ENCODE assay signal across 11 cellular contexts in the genomic region with DNA sequence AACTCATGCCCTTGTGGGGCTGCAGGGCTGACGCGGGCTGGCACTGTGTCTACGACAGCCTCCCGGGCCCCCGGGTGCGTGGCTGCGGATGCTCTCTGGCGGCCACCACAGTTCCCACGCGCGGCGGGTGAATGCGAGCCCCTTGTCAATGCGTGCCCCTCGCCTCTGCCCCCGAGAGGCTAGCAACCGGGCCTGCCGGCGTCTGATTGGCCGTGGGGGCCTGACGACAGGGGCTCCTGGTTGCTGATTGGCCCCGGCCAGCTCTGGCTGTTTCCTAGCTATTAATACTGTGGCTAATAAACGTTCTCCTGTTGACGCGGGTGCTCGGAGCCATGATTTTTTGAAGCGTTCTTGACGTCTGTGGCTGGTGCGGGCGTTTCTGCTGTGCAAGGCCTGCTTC. TPM values are rescaled to one million over a fixed set of nuclear protein-coding genes. Genes with fewer than 3 reads are reported as not detected.
DNase-seq lines count a peak whose midpoint lies in the region; ATAC-seq, FAIRE-seq and TF ChIP-seq lines count a peak whose summit lies in the region.
"Had no signal": no experiment of that assay in that cellular context is flagged by ENCODE, and none has a peak within 500 bp of the region (broad histone marks: within the 10 kb centered on the region; RNA-seq: fewer than 3 reads in every experiment).

No MANE protein-coding gene starts in this region.

- H3K79me2 ChIP-seq in GM12878 (ENCODE audit: control insufficient read depth, insufficient read depth, low read length) = no peaks in the 10 kb centered on the region

- TF ChIP-seq RAD21 in GM12878 (IDR thresholded peaks at IDR 0.05; ENCODE audit: insufficient read depth, low read depth, low read length) = no peak

- peak; percentile 42; the same call in 2 of the 3 replicates for ATAC-seq in GM12878
- no peak for ATAC-seq in GM21723 (IDR thresholded peaks at IDR 0.05; ENCODE audit: unreplicated experiment)

- in situ Hi-C loops in GM12878 (cut with MboI) (no loop called here), KBM-7 (cut with MboI; ENCODE audit: low pct_unique_long_range_greater_than_20kb, low sequenced_read_pairs) (no loop called here)

- no peak overlapping the region for H3K9ac ChIP-seq in GM12878 (ENCODE audit: control insufficient read depth, insufficient read depth, low read length)

- intact Hi-C loops in GM12878 (cut with micrococcal nuclease; ENCODE audit: unreplicated experiment) (no loop called here), posterior cingulate gyrus (cut with DNase I) (loop anchor here (10.0 kb wide), 2 partner anchors 159 to 801 kb away; no protein-coding TSS in a partner anchor)

- no peak for TF ChIP-seq POLR2A in GM12878 (IDR thresholded peaks at IDR 0.05; ENCODE audit: low read depth, low read length)

- 36% methylated on average over 30 of the region's 30 CpGs for WGBS in GM12878 (ENCODE audit: insufficient coverage, insufficient replicate concordance, low lambda C conversion rate, missing lambda C conversion rate)

- H3K36me3 ChIP-seq in GM12878 (ENCODE audit: control insufficient read depth in 2 of 2, insufficient read depth in 2 of 2, low read length in 1 of 2) (no peaks in the 10 kb centered on the region), right atrium auricular region (no peaks in the 10 kb centered on the region)

- POLR2A ChIA-PET in GM12878 (lab: Charles Lee) = no interaction called here

- RAD21 ChIA-PET in GM12878 (lab: Charles Lee; ENCODE audit: unreplicated experiment) = no interaction called here

- no peaks in the 10 kb centered on the region for H4K20me1 ChIP-seq in GM12878 (ENCODE audit: control insufficient read depth, insufficient read depth)

- H3K4me3 ChIP-seq in GM12878 = no peak overlapping the region
- no peak overlapping the region for H3K4me3 ChIP-seq in right atrium auricular region

- H2AFZ ChIP-seq in GM12878 (ENCODE audit: control insufficient read depth, low read depth, low read length) = no peak overlapping the region

- H3K4me2 ChIP-seq in GM12878 (ENCODE audit: control insufficient read depth, insufficient read depth) = no peak overlapping the region

- H3K27ac ChIP-seq in GM12878 (ENCODE audit: control insufficient read depth, insufficient read depth) = no peak overlapping the region
- no peak overlapping the region for H3K27ac ChIP-seq in right atrium auricular region

- H3K9me3 ChIP-seq in GM12878 (replicated peaks; ENCODE audit: control insufficient read depth, insufficient read depth, low read length) = no peaks in the 10 kb centered on the region; the same call in 2 of the 3 replicates
- H3K9me3 ChIP-seq in right atrium auricular region = peaks cover 0 to 8% of the 10 kb centered on the region in 2 donors

- CTCF ChIA-PET in GM12878 (lab: Yijun Ruan, JAX) = interaction anchor here (0.6 kb wide), 1 partner anchor 301 kb away, joined by 3 read pairs; no protein-coding TSS in a partner anchor

- H3K27me3 ChIP-seq in GM12878 (replicated peaks in 1 of 2; ENCODE audit: control insufficient read depth in 2 of 2, insufficient read depth in 2 of 2, low read length in 1 of 2) = no peaks in the 10 kb centered on the region; a peak in 1 of 4 replicates
- H3K27me3 ChIP-seq in right atrium auricular region = no peaks in the 10 kb centered on the region

- DNase-seq in GM03348 (ENCODE audit: low spot score) = peak; percentile 91
- no peak for DNase-seq in GM12878 (ENCODE audit: low read depth, low spot score)
- DNase-seq in right atrium auricular region (ENCODE audit: low spot score) = peak; percentile 76
- peak; percentile 49 to 96 (median 66) for DNase-seq in posterior cingulate gyrus
- DNase-seq in LoVo (ENCODE audit: low spot score) = no peak
- no peak for DNase-seq in NCI-H1417 (lab: John Stamatoyannopoulos, UW)
- no peak for DNase-seq in KBM-7
- DNase-seq: activated T-cell treated with anti-CD3 and anti-CD28 coated beads, Interleukin-2, amount 50 U/mL, for 4 hours; CD4-positive, alpha-beta memory T cell; MM.1S had no signal

- TF ChIP-seq CTCF in GM12878 (IDR thresholded peaks at IDR 0.05 in 2 of 3, conservative IDR thresholded peaks at IDR 0.05 in 1 of 3; ENCODE audit: control insufficient read depth in 2 of 3, extremely low read depth in 1 of 3, insufficient read depth in 1 of 3, low read depth in 3 of 3, low read length in 3 of 3) = no peak
- TF ChIP-seq CTCF in right atrium auricular region (IDR thresholded peaks at IDR 0.05) = no peak

- FAIRE-seq in GM12878 (lab: Jason Lieb, UNC) = no peak

- no peak for TF ChIP-seq EP300 in GM12878 (IDR thresholded peaks at IDR 0.05; ENCODE audit: borderline replicate concordance in 1 of 2, control insufficient read depth in 1 of 2, low read depth in 2 of 2, low read length in 2 of 2)

- no TSS peak for BruUV-seq in GM12878 (replicated peaks; lab: Mats Ljungman, UMichigan)

- H3K4me1 ChIP-seq in GM12878 (ENCODE audit: control insufficient read depth, insufficient read depth, low read length) (no peaks in the 10 kb centered on the region), right atrium auricular region (no peaks in the 10 kb centered on the region)

- SMC1A ChIA-PET in GM12878 (lab: Charles Lee; ENCODE audit: uncharacterized antibody, unreplicated experiment) = no interaction called here

TF ChIP-seq in GM12878, 131 proteins besides CTCF, POLR2A, EP300 and RAD21:
- TF ChIP-seq RFX5 (IDR thresholded peaks at IDR 0.05; ENCODE audit: low read depth, low read length) = peak; percentile 36; the same call in 1 of the 2 replicates
- TF ChIP-seq EZH2 (IDR thresholded peaks at IDR 0.05; ENCODE audit: borderline replicate concordance, control insufficient read depth, low read depth, low read length) = no peak
- no peak for TF ChIP-seq PML (IDR thresholded peaks at IDR 0.05; ENCODE audit: low read length)
- no peak for TF ChIP-seq CBX5 (IDR thresholded peaks at IDR 0.05; ENCODE audit: low read depth)

RNA-seq across cellular contexts. Expression of a gene that starts 1.8 kb away (rescaled TPM):
- total RNA-seq in GM12878 (2013; cell fraction: nucleolus; rRNA removed) = not detected in 2 replicates
- total RNA-seq in GM12878 (2014; rRNA removed) = not detected in 2 replicates
- total RNA-seq in GM12878 (2014; rRNA removed; fragmentation: Illumina TruSeq; extraction: Trizol) = not detected in 2 replicates
- total RNA-seq in GM12878 (2021) = 0.66 and 0.95 TPM in 2 replicates
- polyA plus RNA-seq in GM12878 (2011; ENCODE audit: low read depth) = not detected
- polyA plus RNA-seq in GM12878 (2011; rRNA removed) = 2.0 and 2.9 TPM in 2 replicates
- polyA plus RNA-seq in GM12878 (2011; cell fraction: cytosol; rRNA removed) = 2.7 and 2.9 TPM in 2 replicates
- 19.0 and 28.5 TPM in 2 replicates for polyA plus RNA-seq in GM12878 (2011; cell fraction: nucleus; rRNA removed)
- polyA plus RNA-seq in GM12878 (2012) = 0.08 TPM in 1 of 2 replicates, not detected in the other
- not detected in 2 replicates for polyA plus RNA-seq in GM12878 (2014; fragmentation: Illumina TruSeq; extraction: Trizol)
- polyA plus RNA-seq in GM12878 (2014; fragmentation: Nextera tagmentation; extraction: Ambion mirVana) = not detected
- polyA plus RNA-seq in GM12878 (2014; rRNA removed) = 0.03 and 0.04 TPM in 2 replicates
- not detected for polyA plus RNA-seq in GM12878 (2016; fragmentation: Nextera tagmentation; extraction: Ambion mirVana)
- polyA minus RNA-seq in GM12878 (2011; rRNA and poly(A)+ RNA removed) = 0.88 and 0.95 TPM in 2 replicates
- polyA minus RNA-seq in GM12878 (2011; cell fraction: cytosol; rRNA and poly(A)+ RNA removed) = 0.80 TPM in 1 of 2 replicates, not detected in the other
- polyA minus RNA-seq in GM12878 (2011; cell fraction: nucleus; rRNA and poly(A)+ RNA removed) = 1.7 and 3.3 TPM in 2 replicates
- 1 to 10 TPM; 6.5 to 9.5 TPM for total RNA-seq in right atrium auricular region
- total RNA-seq: CD4-positive, alpha-beta memory T cell had no signal
- polyA plus RNA-seq: CD4-positive, alpha-beta memory T cell had no signal

Comparison
In these comparisons a context has a peak if more than half of its experiments do, and no peak if none do; other contexts are left out.
1. DNase-seq: peak in GM03348 (single experiment), right atrium auricular region (single experiment) and posterior cingulate gyrus (10 of 10); none in GM12878 (single experiment), LoVo (single experiment), NCI-H1417 (0 of 3) and KBM-7 (single experiment).